1 cellular context compared by ENCODE assay signal in genomic region chr14:34520304-34520964, GRCh38.
TF ChIP-seq lines count a peak whose summit lies in the region.

No MANE protein-coding gene starts in this region.

TF ChIP-seq in HepG2, 621 proteins besides CTCF, POLR2A, EP300 and RAD21:
- TF ChIP-seq THAP7 (CRISPR knock-in tag; IDR thresholded peaks at IDR 0.05): 0 out of 2 replicates have a peak, but pooled peaks have one; percentile 41
- 0 out of 2 replicates have a peak, but pooled peaks have one; percentile 31 for TF ChIP-seq EEA1 (CRISPR knock-in tag; IDR thresholded peaks at IDR 0.05; ENCODE audit: borderline replicate concordance)
- TF ChIP-seq ZNF292 (CRISPR knock-in tag; IDR thresholded peaks at IDR 0.05; ENCODE audit: borderline replicate concordance, low read depth): 0 out of 2 replicates have a peak, but pooled peaks have one; percentile 23
- peak; percentile 24 for TF ChIP-seq MED8 (CRISPR knock-in tag; IDR thresholded peaks at IDR 0.05; ENCODE audit: insufficient replicate concordance)
- peak; percentile 56; the same call in 1 of the 2 replicates for TF ChIP-seq RXRA (CRISPR knock-in tag; IDR thresholded peaks at IDR 0.05)
- peak; percentile 75; the same call in 1 of the 2 replicates for TF ChIP-seq ZNF460 (CRISPR knock-in tag; IDR thresholded peaks at IDR 0.05; ENCODE audit: borderline replicate concordance)
- peak; percentile 39; the same call in 1 of the 2 replicates for TF ChIP-seq CEBPG (CRISPR knock-in tag; IDR thresholded peaks at IDR 0.05)
- 0 out of 2 replicates have a peak, but pooled peaks have one; percentile 49 for TF ChIP-seq NAIF1 (CRISPR knock-in tag; IDR thresholded peaks at IDR 0.05; ENCODE audit: borderline replicate concordance)
- TF ChIP-seq PHF21A (CRISPR knock-in tag; IDR thresholded peaks at IDR 0.05): 0 out of 2 replicates have a peak, but pooled peaks have one; percentile 43
- peak; percentile 67; the same call in 1 of the 2 replicates for TF ChIP-seq ZNF75D (CRISPR knock-in tag; IDR thresholded peaks at IDR 0.05; ENCODE audit: borderline replicate concordance)
- peak; percentile 57; the same call in 1 of the 2 replicates for TF ChIP-seq GFI1 (CRISPR knock-in tag; IDR thresholded peaks at IDR 0.05; ENCODE audit: borderline replicate concordance)
- peak in 1 of 2 experiments; percentile 26; a peak in 1 of 4 replicates for TF ChIP-seq NR2F1 (CRISPR knock-in tag; IDR thresholded peaks at IDR 0.05)
- TF ChIP-seq HNF4A (CRISPR knock-in tag; IDR thresholded peaks at IDR 0.05): peak; percentile 40
- 0 out of 2 replicates have a peak, but pooled peaks have one; percentile 23 for TF ChIP-seq ZNF121 (CRISPR knock-in tag; IDR thresholded peaks at IDR 0.05)
- peak; percentile 44; the same call in 1 of the 2 replicates for TF ChIP-seq SAFB2 (CRISPR knock-in tag; IDR thresholded peaks at IDR 0.05; ENCODE audit: borderline replicate concordance, low read depth)
- TF ChIP-seq NR2F6 (IDR thresholded peaks at IDR 0.05): peak; percentile 54
- TF ChIP-seq NR2F6 (CRISPR knock-in tag; IDR thresholded peaks at IDR 0.05): peak; percentile 59; the same call in 1 of the 2 replicates
- TF ChIP-seq SALL1 (CRISPR knock-in tag; IDR thresholded peaks at IDR 0.05): peak; percentile 25; the same call in 1 of the 2 replicates
- 0 out of 2 replicates have a peak, but pooled peaks have one; percentile 21 for TF ChIP-seq NR2C2 (CRISPR knock-in tag; IDR thresholded peaks at IDR 0.05; ENCODE audit: borderline replicate concordance)
- TF ChIP-seq TEAD3 (CRISPR knock-in tag; optimal IDR thresholded peaks at IDR 0.05; ENCODE audit: borderline replicate concordance): peak; percentile 57
- TF ChIP-seq YEATS4 (CRISPR knock-in tag; IDR thresholded peaks at IDR 0.05; ENCODE audit: borderline replicate concordance): 0 out of 2 replicates have a peak, but pooled peaks have one; percentile 23
- 0 out of 2 replicates have a peak, but pooled peaks have one; percentile 60 for TF ChIP-seq RORA (CRISPR knock-in tag; IDR thresholded peaks at IDR 0.05)
- TF ChIP-seq ZBTB43 (CRISPR knock-in tag; conservative IDR thresholded peaks at IDR 0.05): 0 out of 2 replicates have a peak, but pooled peaks have one; percentile 31
TF ChIP-seq in HepG2: peak in this region for 22; not testable (repeated sequence) for 599.
